Comparison of ENCODE assay signal across 9 cellular contexts in the genomic region with DNA sequence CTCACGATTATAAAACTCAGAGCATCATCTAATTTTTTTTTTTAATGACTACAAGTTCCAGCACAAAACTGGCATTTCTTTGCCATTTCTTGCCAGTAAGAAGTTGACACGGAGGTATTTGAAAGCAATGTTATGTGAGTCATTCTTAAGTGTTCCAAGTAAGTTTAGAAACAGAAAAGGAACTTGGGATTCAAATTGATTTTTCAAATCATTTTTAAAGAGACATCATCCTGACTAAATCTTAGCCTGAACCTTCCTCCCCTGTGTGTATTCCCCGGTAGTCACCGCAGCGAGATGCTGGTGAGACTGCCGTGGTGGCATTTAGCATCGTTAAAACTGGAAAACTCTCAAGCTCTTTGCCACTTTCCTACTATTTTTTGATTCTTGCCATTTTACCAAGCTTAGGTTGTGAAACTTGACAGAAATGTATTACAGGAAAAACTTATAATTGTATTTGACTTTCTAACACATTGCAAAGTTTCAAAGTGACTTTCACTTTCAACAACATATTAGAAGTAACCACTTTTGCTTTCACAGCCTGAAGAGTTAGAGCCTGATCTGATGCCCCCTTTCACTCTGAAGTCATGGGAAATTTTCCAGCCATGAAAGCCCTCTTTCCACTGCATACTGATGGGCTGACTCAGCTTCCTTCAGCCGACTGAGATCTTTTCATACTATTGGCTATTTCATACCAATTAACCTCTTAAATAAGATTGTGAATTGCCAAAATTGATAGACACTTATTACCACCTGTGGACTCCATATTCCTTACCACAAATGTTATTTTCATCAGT.
DNase-seq lines count a peak whose midpoint lies in the region; ATAC-seq and TF ChIP-seq lines count a peak whose summit lies in the region.
"Had no signal": no experiment of that assay in that cellular context is flagged by ENCODE, and none has a peak within 500 bp of the region (broad histone marks: within the 10 kb centered on the region; RNA-seq: fewer than 3 reads in every experiment).

No MANE protein-coding gene starts in this region.

- H3K27ac ChIP-seq in CD8-positive, alpha-beta T cell (ENCODE audit: low read depth, low read length): no peak overlapping the region
- H3K27ac ChIP-seq in lower lobe of right lung (peak overlapping the region; percentile 42), testis (peak overlapping the region; percentile 32 to 45)

- H3K4me3 Mint-ChIP-seq in CD8-positive, alpha-beta T cell: peak overlapping the region; percentile 87

- 54% methylated on average over 8 of the region's 8 CpGs for WGBS in testis, 2 donors

- H3K4me1 Mint-ChIP-seq in CD8-positive, alpha-beta T cell (ENCODE audit: low read depth): peaks cover 17% of the 10 kb centered on the region

- H3K27me3 Mint-ChIP-seq in CD8-positive, alpha-beta T cell (ENCODE audit: low read depth): no peaks in the 10 kb centered on the region
- H3K27me3 Mint-ChIP-seq: naive B cell had no signal

- H3K4me1 ChIP-seq in CD8-positive, alpha-beta T cell (ENCODE audit: insufficient read depth, low read length): peaks cover 8% of the 10 kb centered on the region
- H3K4me1 ChIP-seq in adipocyte (ENCODE audit: control insufficient read depth, insufficient read depth, low read length) (peaks cover 21% of the 10 kb centered on the region), lower lobe of right lung (peaks cover 6% of the 10 kb centered on the region), testis (no peaks in the 10 kb centered on the region)

- peaks cover 66% of the 10 kb centered on the region for H3K36me3 Mint-ChIP-seq in CD8-positive, alpha-beta T cell

- no peak for DNase-seq in CD8-positive, alpha-beta T cell
- DNase-seq in HT1080 (ENCODE audit: low read depth): peak; percentile 88
- peak; percentile 87 for DNase-seq in adipocyte (ENCODE audit: low read depth)
- no peak for DNase-seq in lower lobe of right lung
- DNase-seq in testis: no peak
- DNase-seq in H7: no peak
- no peak for DNase-seq in NCI-H345 (lab: John Stamatoyannopoulos, UW)
- DNase-seq: naive B cell had no signal

- H3K9me3 ChIP-seq in CD8-positive, alpha-beta T cell (ENCODE audit: low read length): no peaks in the 10 kb centered on the region
- no peaks in the 10 kb centered on the region for H3K9me3 ChIP-seq in adipocyte (ENCODE audit: control insufficient read depth, low read length)
- no peaks in the 10 kb centered on the region for H3K9me3 ChIP-seq in lower lobe of right lung
- no peaks in the 10 kb centered on the region for H3K9me3 ChIP-seq in testis

- no peak for TF ChIP-seq POLR2A in testis (IDR thresholded peaks at IDR 0.05)

- H3K4me3 ChIP-seq in CD8-positive, alpha-beta T cell (ENCODE audit: low read depth, low read length): no peak overlapping the region
- peak overlapping the region; percentile 82 for H3K4me3 ChIP-seq in adipocyte (ENCODE audit: low read length)
- H3K4me3 ChIP-seq in lower lobe of right lung: peak overlapping the region; percentile 20
- H3K4me3 ChIP-seq in testis: no peak overlapping the region
- H3K4me3 ChIP-seq in H7 (ENCODE audit: insufficient read depth, low read depth, low read length): no peak overlapping the region

- no peak for TF ChIP-seq CTCF in CD8-positive, alpha-beta T cell (IDR thresholded peaks at IDR 0.05)
- TF ChIP-seq CTCF in lower lobe of right lung (IDR thresholded peaks at IDR 0.05) (no peak), testis (IDR thresholded peaks at IDR 0.05) (no peak)

- intact Hi-C loops in CD8-positive, alpha-beta T cell (cut with DNase I, micrococcal nuclease): no loop called here
- intact Hi-C loops in lower lobe of right lung (cut with DNase I) (no loop called here), testis (cut with DNase I; ENCODE audit: low total_unique reads) (no loop called here)

- H3K27ac Mint-ChIP-seq in CD8-positive, alpha-beta T cell: peak overlapping the region; percentile 85
- H3K27ac Mint-ChIP-seq: naive B cell had no signal

- POLR2A ChIA-PET in CD8-positive, alpha-beta T cell (lab: Charles Lee): interaction anchor here (0.6 to 1.6 kb wide), 3 partner anchors 11 to 68 kb away, joined by 3 to 4 read pairs (median 3); no protein-coding TSS in a partner anchor

- peaks cover 9% of the 10 kb centered on the region for H3K36me3 ChIP-seq in CD8-positive, alpha-beta T cell (ENCODE audit: insufficient read depth, low read length)
- H3K36me3 ChIP-seq in adipocyte (ENCODE audit: control insufficient read depth, insufficient read depth, low read length, severe bottlenecking): peaks cover 6% of the 10 kb centered on the region
- peaks cover 19% of the 10 kb centered on the region for H3K36me3 ChIP-seq in lower lobe of right lung
- no peaks in the 10 kb centered on the region for H3K36me3 ChIP-seq in testis (ENCODE audit: low read depth, missing control alignments)
- H3K36me3 ChIP-seq in H7 (replicated peaks; ENCODE audit: control insufficient read depth, insufficient read depth, low read length): no peaks in the 10 kb centered on the region

- H3K9me3 Mint-ChIP-seq in CD8-positive, alpha-beta T cell: no peaks in the 10 kb centered on the region
- H3K9me3 Mint-ChIP-seq: naive B cell had no signal

- peak overlapping the region; percentile 86 for H3K9ac ChIP-seq in adipocyte (ENCODE audit: low read length)

- ATAC-seq in CD8-positive, alpha-beta T cell: no peak
- ATAC-seq in GM21423 (IDR thresholded peaks at IDR 0.05; ENCODE audit: unreplicated experiment) (peak; percentile 92), lower lobe of right lung (peak in 1 of 2 donors; percentile 55)

- H3K27me3 ChIP-seq in CD8-positive, alpha-beta T cell (ENCODE audit: insufficient read depth, low read length): no peaks in the 10 kb centered on the region
- H3K27me3 ChIP-seq in adipocyte (replicated peaks; ENCODE audit: control insufficient read depth, insufficient read depth, low read length) (no peaks in the 10 kb centered on the region), lower lobe of right lung (ENCODE audit: low read depth) (no peaks in the 10 kb centered on the region), testis (no peaks in the 10 kb centered on the region), H7 (ENCODE audit: control insufficient read depth, insufficient read depth, low read length) (no peaks in the 10 kb centered on the region)

- CTCF ChIA-PET in CD8-positive, alpha-beta T cell (lab: Charles Lee): interaction anchor here (0.7 kb wide), 1 partner anchor 1011 kb away, joined by 3 read pairs; no protein-coding TSS in a partner anchor

Comparison
In these comparisons a context has a peak if more than half of its experiments do, and no peak if none do; other contexts are left out.
1. DNase-seq: peak in HT1080 (single experiment) and adipocyte (single experiment); none in CD8-positive, alpha-beta T cell (0 of 7), lower lobe of right lung (single experiment), testis (single experiment), H7 (single experiment) and NCI-H345 (single experiment).
2. H3K4me3 ChIP-seq: peak in adipocyte (single experiment) and lower lobe of right lung (single experiment); none in CD8-positive, alpha-beta T cell (single experiment), testis (0 of 2) and H7 (single experiment).